1 cellular context compared by ENCODE assay signal in the genomic region with DNA sequence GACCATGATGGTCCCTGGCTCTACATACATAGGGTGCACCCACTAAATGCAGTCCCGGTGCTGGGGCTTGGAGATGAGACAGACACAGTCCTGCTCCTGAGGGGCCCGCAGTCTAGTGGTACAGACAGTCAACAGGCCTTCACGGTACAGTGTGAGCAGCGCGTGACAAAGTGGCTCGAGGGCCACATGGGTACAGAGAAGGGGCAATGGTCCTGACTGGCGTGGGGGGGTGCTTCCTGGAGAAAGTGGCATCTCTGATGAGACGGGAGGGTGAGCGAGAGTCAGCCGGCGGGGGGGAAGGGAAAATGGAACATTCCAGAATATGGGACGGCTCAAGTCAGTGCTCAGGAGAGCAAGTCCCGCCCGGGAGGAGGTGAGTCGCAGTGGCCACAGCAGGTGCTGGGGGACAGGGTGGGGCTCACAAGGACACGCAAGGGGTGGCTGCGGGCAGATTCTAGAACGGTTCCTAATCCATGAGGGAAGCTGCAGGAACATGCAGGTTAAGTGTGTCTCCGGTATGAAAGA.
TF ChIP-seq lines count a peak whose summit lies in the region.

No MANE protein-coding gene starts in this region.

TF ChIP-seq in HEK293, 187 proteins besides CTCF, POLR2A, EP300 and RAD21 (continued from another document):
- TF ChIP-seq, protein P1, sequence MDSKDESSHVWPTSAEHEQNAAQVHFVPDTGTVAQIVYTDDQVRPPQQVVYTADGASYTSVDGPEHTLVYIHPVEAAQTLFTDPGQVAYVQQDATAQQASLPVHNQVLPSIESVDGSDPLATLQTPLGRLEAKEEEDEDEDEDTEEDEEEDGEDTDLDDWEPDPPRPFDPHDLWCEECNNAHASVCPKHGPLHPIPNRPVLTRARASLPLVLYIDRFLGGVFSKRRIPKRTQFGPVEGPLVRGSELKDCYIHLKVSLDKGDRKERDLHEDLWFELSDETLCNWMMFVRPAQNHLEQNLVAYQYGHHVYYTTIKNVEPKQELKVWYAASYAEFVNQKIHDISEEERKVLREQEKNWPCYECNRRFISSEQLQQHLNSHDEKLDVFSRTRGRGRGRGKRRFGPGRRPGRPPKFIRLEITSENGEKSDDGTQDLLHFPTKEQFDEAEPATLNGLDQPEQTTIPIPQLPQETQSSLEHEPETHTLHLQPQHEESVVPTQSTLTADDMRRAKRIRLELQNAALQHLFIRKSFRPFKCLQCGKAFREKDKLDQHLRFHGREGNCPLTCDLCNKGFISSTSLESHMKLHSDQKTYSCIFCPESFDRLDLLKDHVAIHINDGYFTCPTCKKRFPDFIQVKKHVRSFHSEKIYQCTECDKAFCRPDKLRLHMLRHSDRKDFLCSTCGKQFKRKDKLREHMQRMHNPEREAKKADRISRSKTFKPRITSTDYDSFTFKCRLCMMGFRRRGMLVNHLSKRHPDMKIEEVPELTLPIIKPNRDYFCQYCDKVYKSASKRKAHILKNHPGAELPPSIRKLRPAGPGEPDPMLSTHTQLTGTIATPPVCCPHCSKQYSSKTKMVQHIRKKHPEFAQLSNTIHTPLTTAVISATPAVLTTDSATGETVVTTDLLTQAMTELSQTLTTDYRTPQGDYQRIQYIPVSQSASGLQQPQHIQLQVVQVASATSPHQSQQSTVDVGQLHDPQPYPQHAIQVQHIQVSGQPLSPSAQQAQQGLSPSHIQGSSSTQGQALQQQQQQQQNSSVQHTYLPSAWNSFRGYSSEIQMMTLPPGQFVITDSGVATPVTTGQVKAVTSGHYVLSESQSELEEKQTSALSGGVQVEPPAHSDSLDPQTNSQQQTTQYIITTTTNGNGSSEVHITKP (tag by site-specific recombination; IDR thresholded peaks at IDR 0.05) = peak; percentile 58
- TF ChIP-seq ZNF146 (tag by site-specific recombination; IDR thresholded peaks at IDR 0.05) = no peak
- TF ChIP-seq ZXDB (tag by site-specific recombination; IDR thresholded peaks at IDR 0.05) = no peak
- no peak for TF ChIP-seq ZNF366 (tag by site-specific recombination; conservative IDR thresholded peaks at IDR 0.05)
- TF ChIP-seq, protein P2, sequence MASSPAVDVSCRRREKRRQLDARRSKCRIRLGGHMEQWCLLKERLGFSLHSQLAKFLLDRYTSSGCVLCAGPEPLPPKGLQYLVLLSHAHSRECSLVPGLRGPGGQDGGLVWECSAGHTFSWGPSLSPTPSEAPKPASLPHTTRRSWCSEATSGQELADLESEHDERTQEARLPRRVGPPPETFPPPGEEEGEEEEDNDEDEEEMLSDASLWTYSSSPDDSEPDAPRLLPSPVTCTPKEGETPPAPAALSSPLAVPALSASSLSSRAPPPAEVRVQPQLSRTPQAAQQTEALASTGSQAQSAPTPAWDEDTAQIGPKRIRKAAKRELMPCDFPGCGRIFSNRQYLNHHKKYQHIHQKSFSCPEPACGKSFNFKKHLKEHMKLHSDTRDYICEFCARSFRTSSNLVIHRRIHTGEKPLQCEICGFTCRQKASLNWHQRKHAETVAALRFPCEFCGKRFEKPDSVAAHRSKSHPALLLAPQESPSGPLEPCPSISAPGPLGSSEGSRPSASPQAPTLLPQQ (tag by site-specific recombination; IDR thresholded peaks at IDR 0.05) = no peak
